8 cellular contexts compared by ENCODE assay signal in the genomic region with DNA sequence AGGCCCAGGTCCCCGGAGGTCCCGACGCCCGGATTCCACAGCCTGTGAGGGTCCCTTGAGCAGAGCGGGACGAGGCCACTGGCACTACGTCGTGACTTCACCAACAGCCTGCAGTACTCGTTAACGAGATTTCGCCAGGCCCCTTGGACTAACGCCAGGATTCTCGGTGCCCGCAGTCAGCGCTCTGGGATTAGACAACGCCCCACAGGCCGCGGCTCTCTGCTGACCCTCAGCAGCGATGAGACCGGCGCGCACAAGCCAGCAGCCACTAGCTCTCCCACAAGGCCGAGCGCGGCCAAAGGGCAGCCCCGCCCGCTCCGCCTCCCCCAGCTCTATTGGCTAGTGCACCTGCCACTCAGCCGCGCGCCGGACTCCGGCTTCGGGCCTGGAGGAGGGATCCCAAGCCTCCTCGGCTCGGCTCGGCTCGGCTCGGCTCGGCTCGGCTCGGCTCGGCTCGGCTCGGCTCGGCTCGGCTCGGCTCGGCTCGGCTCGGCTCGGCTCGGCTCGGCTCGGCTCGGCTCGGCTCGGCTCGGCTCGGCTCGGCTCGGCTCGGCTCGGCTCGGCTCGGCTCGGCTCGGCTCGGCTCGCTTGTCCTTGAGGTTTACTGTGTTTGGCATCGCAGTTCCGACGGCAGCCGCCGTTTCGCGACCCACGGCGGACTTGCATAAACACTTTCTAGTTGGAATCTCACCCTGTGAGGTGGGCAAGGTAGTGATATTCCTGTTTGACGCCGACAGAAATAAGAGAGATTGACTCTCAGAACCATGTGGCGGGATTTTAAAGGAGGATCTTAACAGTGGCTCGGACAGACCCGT.
DNase-seq lines count a peak whose midpoint lies in the region; ATAC-seq, FAIRE-seq and TF ChIP-seq lines count a peak whose summit lies in the region.

No MANE protein-coding gene starts in this region.

- peak; percentile 100 for ATAC-seq in HG03175 (IDR thresholded peaks at IDR 0.05; ENCODE audit: unreplicated experiment)

- TF ChIP-seq CTCF in AG09309 (IDR thresholded peaks at IDR 0.05; ENCODE audit: control insufficient read depth, insufficient read depth, low read depth, low read length, missing control alignments) (no peak), kidney (IDR thresholded peaks at IDR 0.05; ENCODE audit: borderline replicate concordance, extremely low read depth, insufficient read depth) (peak; percentile 15)

- peak overlapping the region; percentile 97 to 98 for H3K27ac ChIP-seq in kidney (ENCODE audit: low read depth in 2 of 2, low read length in 2 of 2)

- in situ Hi-C loops in GM18951 (cut with MboI; ENCODE audit: low sequenced_read_pairs, unreplicated experiment), result no loop called here

- no peaks in the 10 kb centered on the region for H3K36me3 ChIP-seq in kidney (ENCODE audit: control insufficient read depth in 1 of 2, insufficient read depth in 2 of 2, low read length in 2 of 2)

- H3K9ac ChIP-seq in kidney (ENCODE audit: low read length in 2 of 2), result peak overlapping the region; percentile 93 to 98

- peak; percentile 90 for TF ChIP-seq POLR2A in GM18951 (IDR thresholded peaks at IDR 0.05; ENCODE audit: extremely low read depth, insufficient read depth, insufficient read length)

- DNase-seq in AG09309 (ENCODE audit: low read depth), result peak; percentile 83
- DNase-seq in NCI-H345 (lab: John Stamatoyannopoulos, UW), result peak; percentile 90
- DNase-seq in activated CD4-positive, CD25-positive, alpha-beta regulatory T cell treated with anti-CD3 and anti-CD28 coated beads, Interleukin-2, amount 50 U/mL, for 72 hours, result peak; percentile 99
- DNase-seq in cerebellar nuclear complex (lab: John Stamatoyannopoulos, UW), result peak; percentile 76 to 80
- DNase-seq in kidney, result peak; percentile 100
- peak; percentile 94 for DNase-seq in stimulated activated CD4-positive, alpha-beta T cell treated with anti-CD3 and anti-CD28 coated beads, Interleukin-15, amount 100 ng/mL, for 24 hours

- peak overlapping the region; percentile 44 for H3K4me3 ChIP-seq in AG09309 (ENCODE audit: control insufficient read depth, low read depth, low read length)
- H3K4me3 ChIP-seq in kidney (ENCODE audit: low read length in 2 of 2), result peak overlapping the region; percentile 87 to 96

- intact Hi-C loops in kidney (cut with DNase I), result no loop called here

- no peaks in the 10 kb centered on the region for H3K9me3 ChIP-seq in kidney (ENCODE audit: control insufficient read depth in 1 of 2, low read length in 2 of 2)

- peaks cover 7 to 9% of the 10 kb centered on the region in 2 donors for H3K4me1 ChIP-seq in kidney (ENCODE audit: control insufficient read depth in 1 of 2, insufficient read depth in 1 of 2, low read depth in 1 of 2, low read length in 2 of 2)

- FAIRE-seq in kidney (lab: Jason Lieb, UNC), result no peak

Comparison
In these comparisons a context has a peak if more than half of its experiments do, and no peak if none do; other contexts are left out.
1. Peak in every context shown above with its lines: DNase-seq, ATAC-seq, H3K4me3 ChIP-seq and H3K27ac ChIP-seq.